ENCODE assay signal across 9 cellular contexts in genomic region chr11:75475767-75476650, GRCh38. TPM values are rescaled to one million over a fixed set of nuclear protein-coding genes. Genes with fewer than 3 reads are reported as not detected.
DNase-seq lines count a peak whose midpoint lies in the region; ATAC-seq and TF ChIP-seq lines count a peak whose summit lies in the region.
"Had no signal": no experiment of that assay in that cellular context is flagged by ENCODE, and none has a peak within 500 bp of the region (broad histone marks: within the 10 kb centered on the region; RNA-seq: fewer than 3 reads in every experiment).

No MANE protein-coding gene starts in this region.

- peak overlapping the region; percentile 5 to 20 for H3K4ac ChIP-seq in mesenchymal stem cell (ENCODE audit: low read depth in 1 of 2, low read length in 2 of 2)

- 87% methylated on average over 9 of the region's 9 CpGs for WGBS in mesenchymal stem cell

- peak overlapping the region; percentile 61 to 85 for H2BK12ac ChIP-seq in mesenchymal stem cell (ENCODE audit: low read length in 2 of 2)

- peaks cover 17% of the 10 kb centered on the region for H3K4me1 ChIP-seq in mesenchymal stem cell (ENCODE audit: control insufficient read depth, insufficient read depth, low read depth, low read length)

- peak overlapping the region; percentile 98 for H4K8ac ChIP-seq in mesenchymal stem cell (ENCODE audit: low read length)

- H3K14ac ChIP-seq in mesenchymal stem cell (ENCODE audit: low read length in 2 of 2) = peak overlapping the region in 1 of 2 experiments; percentile 66

- no peaks in the 10 kb centered on the region for H3K9me3 ChIP-seq in mesenchymal stem cell (ENCODE audit: control insufficient read depth, low read length)
- H3K9me3 ChIP-seq: tibial artery had no signal

- H3K18ac ChIP-seq in mesenchymal stem cell (ENCODE audit: low read depth in 1 of 2, low read length in 2 of 2) = peak overlapping the region; percentile 81 to 83

- H3K23ac ChIP-seq in mesenchymal stem cell (ENCODE audit: low read length in 2 of 2) = no peak overlapping the region

- H3K79me1 ChIP-seq in mesenchymal stem cell (replicated peaks; ENCODE audit: low read length, poor library complexity, severe bottlenecking) = no peaks in the 10 kb centered on the region

- no peaks in the 10 kb centered on the region; the same call in 1 of the 2 replicates for H3K36me3 ChIP-seq in GM06990 (ENCODE audit: control insufficient read depth, insufficient read depth, low read length)
- H3K36me3 ChIP-seq in mesenchymal stem cell (ENCODE audit: control insufficient read depth in 1 of 2, insufficient read depth in 2 of 2, low read depth in 1 of 2, low read length in 2 of 2) = no peaks in the 10 kb centered on the region
- H3K36me3 ChIP-seq: tibial artery had no signal

- no peak overlapping the region for H3K27ac ChIP-seq in mesenchymal stem cell (ENCODE audit: low read length, poor library complexity, severe bottlenecking)
- H3K27ac ChIP-seq: PC-9, tibial artery had no signal

- peak overlapping the region; percentile 34 for H2AFZ ChIP-seq in mesenchymal stem cell (ENCODE audit: low read depth, low read length)
- H2AFZ ChIP-seq: PC-9 had no signal

- no peak overlapping the region for H2AK5ac ChIP-seq in mesenchymal stem cell (ENCODE audit: low read length, severe bottlenecking)

- H2BK120ac ChIP-seq in mesenchymal stem cell (ENCODE audit: low read depth, low read length) = no peak overlapping the region

- H2BK15ac ChIP-seq in mesenchymal stem cell (ENCODE audit: low read depth, poor library complexity, severe bottlenecking) = no peak overlapping the region

- TF ChIP-seq CTCF in GM06990 (IDR thresholded peaks at IDR 0.05; ENCODE audit: insufficient read depth, low read length, poor library complexity, severe bottlenecking) = no peak

- H3K4me2 ChIP-seq in mesenchymal stem cell (ENCODE audit: low read length, poor library complexity, severe bottlenecking) = no peak overlapping the region
- H3K4me2 ChIP-seq: PC-9 had no signal

- no peak overlapping the region for H3K9ac ChIP-seq in mesenchymal stem cell (ENCODE audit: low read length)

- H4K91ac ChIP-seq in mesenchymal stem cell (ENCODE audit: low read length) = peak overlapping the region; percentile 81

- H2BK5ac ChIP-seq in mesenchymal stem cell (ENCODE audit: low read depth, low read length, poor library complexity, severe bottlenecking) = no peak overlapping the region

- H3K27me3 ChIP-seq in GM06990 (replicated peaks; ENCODE audit: control insufficient read depth, insufficient read depth, low read length) = no peaks in the 10 kb centered on the region
- no peaks in the 10 kb centered on the region for H3K27me3 ChIP-seq in mesenchymal stem cell (ENCODE audit: control insufficient read depth in 1 of 2, insufficient read depth in 1 of 2, low read length in 2 of 2)
- H3K27me3 ChIP-seq: tibial artery had no signal

- H3K4me3 ChIP-seq in GM06990 (replicated peaks; ENCODE audit: low read depth, low read length) (no peak overlapping the region), mesenchymal stem cell (ENCODE audit: insufficient read depth in 1 of 2, low read depth in 1 of 2, low read length in 2 of 2) (no peak overlapping the region)
- H3K4me3 ChIP-seq: PC-9, tibial artery had no signal

- ATAC-seq in GM19467 (IDR thresholded peaks at IDR 0.05; ENCODE audit: unreplicated experiment) (no peak), HG03139 (IDR thresholded peaks at IDR 0.05; ENCODE audit: unreplicated experiment) (no peak)

- DNase-seq in GM06990 (ENCODE audit: extremely low read depth, insufficient read length) = peak; percentile 27
- peak; percentile 74 for DNase-seq in NCI-H2029 treated with DMSO at 0.1 percent for 48 hours (lab: John Stamatoyannopoulos, UW)
- DNase-seq in amniotic epithelial cell (ENCODE audit: low read depth) = peak; percentile 52
- DNase-seq in mesenchymal stem cell = no peak
- no peak for DNase-seq in activated effector memory CD4-positive, alpha-beta T cell treated with anti-CD3 and anti-CD28 coated beads, Interleukin-2, amount 50 U/mL, for 16 hours

RNA-seq across cellular contexts. Expression of gene KLHL35, which starts 43.0 kb away (rescaled TPM):
- 0.26 TPM for polyA plus RNA-seq in mesenchymal stem cell (2013, experiment 1 of 2)
- polyA plus RNA-seq in mesenchymal stem cell (2013, experiment 2 of 2) = 0.34 TPM

RNA-seq across cellular contexts. Expression of gene GDPD5, which starts 49.7 kb away (rescaled TPM):
- 1.8 TPM for polyA plus RNA-seq in mesenchymal stem cell (2013, experiment 1 of 2)
- polyA plus RNA-seq in mesenchymal stem cell (2013, experiment 2 of 2) = 1.4 TPM

Comparison
In these comparisons a context has a peak if more than half of its experiments do, and no peak if none do; other contexts are left out.
1. DNase-seq: peak in GM06990 (single experiment), NCI-H2029 treated with DMSO at 0.1 percent for 48 hours (single experiment) and amniotic epithelial cell (single experiment); none in mesenchymal stem cell (single experiment) and activated effector memory CD4-positive, alpha-beta T cell treated with anti-CD3 and anti-CD28 coated beads, Interleukin-2, amount 50 U/mL, for 16 hours (single experiment).